Comparison of ENCODE assay signal across 29 cellular contexts in genomic region chr9:98615633-98616032, GRCh38.
"Had no signal": no experiment of that assay in that cellular context is flagged by ENCODE, and none has a peak within 500 bp of the region (broad histone marks: within the 10 kb centered on the region; RNA-seq: fewer than 3 reads in every experiment).

No MANE protein-coding gene starts in this region.

- H3K9me3 ChIP-seq: ovary, psoas muscle, spleen, suprapubic skin, testis, tibial artery, upper lobe of left lung, vagina had no signal

- H3K36me3 Mint-ChIP-seq: natural killer cell; neural progenitor cell; stimulated activated memory B cell treated with anti-CD40 and anti-IgM and Interleukin-4, amounts not matched to agents 10 μg/mL and 1 μg/mL and 100 μg/mL, for 72 hours had no signal

- H3K4me2 ChIP-seq: neural progenitor cell, smooth muscle cell had no signal

- H3K36me3 ChIP-seq: neural progenitor cell, ovary, spleen, suprapubic skin, tibial artery, upper lobe of left lung, vagina had no signal

- H3K4me1 Mint-ChIP-seq: natural killer cell; nephron; stimulated activated memory B cell treated with anti-CD40 and anti-IgM and Interleukin-4, amounts not matched to agents 10 μg/mL and 1 μg/mL and 100 μg/mL, for 72 hours; stimulated activated naive CD8-positive, alpha-beta T cell treated with anti-CD3 and anti-CD28 coated beads, Interleukin-15, amount 100 ng/mL, for 72 hours had no signal

- H3K4me1 ChIP-seq: neural progenitor cell, parathyroid adenoma, psoas muscle, spleen, suprapubic skin, testis, tibial artery, upper lobe of left lung, vagina had no signal

- H3K27me3 ChIP-seq: neural progenitor cell, ovary, testis, tibial artery, upper lobe of left lung, vagina had no signal

- H3K27ac ChIP-seq: neural progenitor cell, ovary, parathyroid adenoma, psoas muscle, skin epidermis, spleen, suprapubic skin, testis, tibial artery, upper lobe of left lung, vagina had no signal

- H3K27ac Mint-ChIP-seq: natural killer cell; nephron; neural progenitor cell; progenitor cell of endocrine pancreas; stimulated activated memory B cell treated with anti-CD40 and anti-IgM and Interleukin-4, amounts not matched to agents 10 μg/mL and 1 μg/mL and 100 μg/mL, for 72 hours had no signal

- DNase-seq: natural killer cell; occipital lobe; ovary; posterior cingulate gyrus; psoas muscle; right cardiac atrium; spleen; stimulated activated CD4-positive, alpha-beta T cell treated with anti-CD3 and anti-CD28 coated beads, Interleukin-12 subunit alpha, Interleukin-12 subunit beta, amount 100 ng/mL, for 4 hours; stimulated activated CD4-positive, alpha-beta T cell treated with anti-CD3 and anti-CD28 coated beads, Interleukin-1b, Interleukin-23, amount 100 ng/mL, for 48 hours; stimulated activated CD4-positive, alpha-beta T cell treated with anti-CD3 and anti-CD28 coated beads, Interleukin-4, amount 100 ng/mL, for 1 hour; stimulated activated CD4-positive, alpha-beta T cell treated with anti-CD3 and anti-CD28 coated beads, Interleukin-4, amount 100 ng/mL, for 4 hours; stimulated activated CD8-positive, alpha-beta memory T cell treated with anti-CD3 and anti-CD28 coated beads, Interleukin-4, amount 100 ng/mL, for 48 hours; stimulated activated naive CD4-positive, alpha-beta T cell; stimulated activated naive CD8-positive, alpha-beta T cell treated with anti-CD3 and anti-CD28 coated beads, Interleukin-15, amount 100 ng/mL, for 72 hours; stimulated activated naive CD8-positive, alpha-beta T cell treated with anti-CD3 and anti-CD28 coated beads, Interleukin-15, Interleukin-2, amounts not matched to agents 100 U/mL and 50 U/mL, for 24 hours; substantia nigra; testis; tibial artery; upper lobe of left lung had no signal

- H3K4me3 Mint-ChIP-seq: natural killer cell; nephron; neural progenitor cell; stimulated activated memory B cell treated with anti-CD40 and anti-IgM and Interleukin-4, amounts not matched to agents 10 μg/mL and 1 μg/mL and 100 μg/mL, for 72 hours; stimulated activated naive CD8-positive, alpha-beta T cell treated with anti-CD3 and anti-CD28 coated beads, Interleukin-15, amount 100 ng/mL, for 72 hours had no signal

- H3K9me3 Mint-ChIP-seq: natural killer cell; nephron; neural progenitor cell; stimulated activated memory B cell treated with anti-CD40 and anti-IgM and Interleukin-4, amounts not matched to agents 10 μg/mL and 1 μg/mL and 100 μg/mL, for 72 hours; stimulated activated naive CD8-positive, alpha-beta T cell treated with anti-CD3 and anti-CD28 coated beads, Interleukin-15, amount 100 ng/mL, for 72 hours had no signal

- ATAC-seq: natural killer cell; psoas muscle; right cardiac atrium; sciatic nerve; stimulated activated memory B cell treated with anti-CD40 and anti-IgM and Interleukin-4, amounts not matched to agents 10 μg/mL and 1 μg/mL and 100 μg/mL, for 72 hours; stimulated activated naive CD8-positive, alpha-beta T cell treated with anti-CD3 and anti-CD28 coated beads, Interleukin-15, amount 100 ng/mL, for 72 hours; stimulated activated naive CD8-positive, alpha-beta T cell treated with anti-CD3 and anti-CD28 coated beads, Interleukin-15, Interleukin-2, amounts not matched to agents 100 U/mL and 50 U/mL, for 24 hours had no signal

- H2AFZ ChIP-seq: neural progenitor cell, parathyroid adenoma had no signal

- H3K9ac ChIP-seq: neural progenitor cell, parathyroid adenoma had no signal

- H3K4me3 ChIP-seq: neural progenitor cell, ovary, psoas muscle, skin epidermis, smooth muscle cell, spleen, suprapubic skin, testis, tibial artery, upper lobe of left lung, vagina had no signal
